In the genomic region with DNA sequence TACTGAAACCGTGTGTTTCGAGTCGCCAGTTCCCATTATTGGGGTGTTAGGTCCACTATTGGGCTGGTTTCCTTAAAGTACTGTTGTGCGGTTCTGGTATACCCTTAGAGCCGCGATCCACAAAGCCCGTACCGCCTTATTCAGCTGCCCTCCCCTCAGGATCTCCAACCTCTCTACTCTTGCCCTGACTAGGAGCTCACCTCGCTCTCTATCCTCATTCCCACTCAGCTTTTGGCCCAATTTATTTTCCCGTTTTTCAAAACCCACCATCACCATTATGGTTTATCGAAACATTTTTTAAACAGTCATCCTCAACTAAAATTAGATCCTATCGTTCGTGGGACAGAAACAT, we compare ENCODE assay signal across 7 cellular contexts. TPM values are rescaled to one million over a fixed set of nuclear protein-coding genes. Genes with fewer than 3 reads are reported as not detected.
DNase-seq lines count a peak whose midpoint lies in the region; TF ChIP-seq lines count a peak whose summit lies in the region.

No MANE protein-coding gene starts in this region.

- H3K27ac ChIP-seq in HL-60 (replicated peaks) (peak overlapping the region; percentile 86), adrenal gland (peak overlapping the region; percentile 87 to 95 (median 91)), iPS-18a (ENCODE audit: low read length) (peak overlapping the region; percentile 97), subcutaneous abdominal adipose tissue (ENCODE audit: low read depth, low read length) (peak overlapping the region; percentile 90)

- peak overlapping the region; percentile 72 for H3K4me3 ChIP-seq in HL-60 (replicated peaks; ENCODE audit: insufficient read depth, low read length)
- H3K4me3 ChIP-seq in adrenal gland = peak overlapping the region; percentile 40 to 88 (median 74)
- peak overlapping the region; percentile 90 for H3K4me3 ChIP-seq in iPS-18a (ENCODE audit: low read length)
- peak overlapping the region; percentile 78 to 95 (median 87) for H3K4me3 ChIP-seq in subcutaneous abdominal adipose tissue (ENCODE audit: low read depth in 1 of 5, low read length in 5 of 5)

- TF ChIP-seq CTCF in HL-60 (IDR thresholded peaks at IDR 0.05; ENCODE audit: insufficient read depth, low read length) = no peak
- no peak for TF ChIP-seq CTCF in adrenal gland (IDR thresholded peaks at IDR 0.05)

- DNase-seq in HL-60 (ENCODE audit: low read depth in 1 of 2, low spot score in 1 of 2) (no peak), adrenal gland (peak in 2 of 7 donors; percentile 21 to 23), COR-L47 (lab: John Stamatoyannopoulos, UW) (no peak)
- no peak for DNase-seq in stimulated activated CD4-positive, alpha-beta T cell treated with anti-CD3 and anti-CD28 coated beads, Interleukin-12 subunit alpha, Interleukin-12 subunit beta, amount 100 ng/mL, for 4 hours
- no peak for DNase-seq in stimulated activated CD4-positive, alpha-beta T cell treated with anti-CD3 and anti-CD28 coated beads, Interleukin-4, amount 100 ng/mL, for 4 hours

- intact Hi-C loops in adrenal gland (cut with DNase I) = no loop called here

- H3K9ac ChIP-seq in iPS-18a (ENCODE audit: low read length) (peak overlapping the region; percentile 87), subcutaneous abdominal adipose tissue (ENCODE audit: low read length in 5 of 5) (peak overlapping the region; percentile 69 to 89 (median 78))

- H3K27me3 ChIP-seq in HL-60 (ENCODE audit: insufficient read depth, poor library complexity, severe bottlenecking) = peaks cover 3% of the 10 kb centered on the region
- H3K27me3 ChIP-seq in adrenal gland = no peaks in the 10 kb centered on the region
- H3K27me3 ChIP-seq in iPS-18a (ENCODE audit: control insufficient read depth, insufficient read depth, low read length) = no peaks in the 10 kb centered on the region
- peaks cover 0 to 6% (median 0%) of the 10 kb centered on the region in 5 donors for H3K27me3 ChIP-seq in subcutaneous abdominal adipose tissue (ENCODE audit: control insufficient read depth in 5 of 5, insufficient read depth in 4 of 5, low read length in 5 of 5)

- H3K36me3 ChIP-seq in adrenal gland (replicated peaks in 1 of 2) (no peaks in the 10 kb centered on the region), iPS-18a (ENCODE audit: control insufficient read depth, low read depth, low read length) (peaks cover 3% of the 10 kb centered on the region), subcutaneous abdominal adipose tissue (ENCODE audit: control insufficient read depth in 5 of 5, insufficient read depth in 5 of 5, low read length in 5 of 5) (no peaks in the 10 kb centered on the region)

- H3K9me3 ChIP-seq in adrenal gland (replicated peaks in 1 of 3) = no peaks in the 10 kb centered on the region
- H3K9me3 ChIP-seq in iPS-18a (ENCODE audit: control insufficient read depth, low read depth, low read length) = no peaks in the 10 kb centered on the region
- H3K9me3 ChIP-seq in subcutaneous abdominal adipose tissue (ENCODE audit: control insufficient read depth in 5 of 5, low read length in 5 of 5) = no peaks in the 10 kb centered on the region

- TF ChIP-seq POLR2A in adrenal gland (IDR thresholded peaks at IDR 0.05) = no peak

- WGBS in adrenal gland, 4 donors = 0 to 1% (median 0%) methylated on average over 12 to 13 of the region's 13 CpGs

- H3K4me1 ChIP-seq in adrenal gland (replicated peaks in 1 of 2) = peaks cover 13 to 18% of the 10 kb centered on the region in 2 donors
- H3K4me1 ChIP-seq in iPS-18a (ENCODE audit: control insufficient read depth, low read depth, low read length) = peaks cover 32% of the 10 kb centered on the region
- peaks cover 3 to 36% (median 29%) of the 10 kb centered on the region in 5 donors for H3K4me1 ChIP-seq in subcutaneous abdominal adipose tissue (ENCODE audit: control insufficient read depth in 5 of 5, insufficient read depth in 5 of 5, low read length in 5 of 5)

RNA-seq across cellular contexts. Expression of a gene that starts 0.5 kb away (rescaled TPM):
- total RNA-seq in adrenal gland = 10 to 100 TPM; 16.9 to 80.0 (median 29.5) TPM
- 10 to 100 TPM; 12.1 to 34.4 (median 33.5) TPM for polyA plus RNA-seq in adrenal gland
